ENCODE assay signal across 17 cellular contexts in the genomic region with DNA sequence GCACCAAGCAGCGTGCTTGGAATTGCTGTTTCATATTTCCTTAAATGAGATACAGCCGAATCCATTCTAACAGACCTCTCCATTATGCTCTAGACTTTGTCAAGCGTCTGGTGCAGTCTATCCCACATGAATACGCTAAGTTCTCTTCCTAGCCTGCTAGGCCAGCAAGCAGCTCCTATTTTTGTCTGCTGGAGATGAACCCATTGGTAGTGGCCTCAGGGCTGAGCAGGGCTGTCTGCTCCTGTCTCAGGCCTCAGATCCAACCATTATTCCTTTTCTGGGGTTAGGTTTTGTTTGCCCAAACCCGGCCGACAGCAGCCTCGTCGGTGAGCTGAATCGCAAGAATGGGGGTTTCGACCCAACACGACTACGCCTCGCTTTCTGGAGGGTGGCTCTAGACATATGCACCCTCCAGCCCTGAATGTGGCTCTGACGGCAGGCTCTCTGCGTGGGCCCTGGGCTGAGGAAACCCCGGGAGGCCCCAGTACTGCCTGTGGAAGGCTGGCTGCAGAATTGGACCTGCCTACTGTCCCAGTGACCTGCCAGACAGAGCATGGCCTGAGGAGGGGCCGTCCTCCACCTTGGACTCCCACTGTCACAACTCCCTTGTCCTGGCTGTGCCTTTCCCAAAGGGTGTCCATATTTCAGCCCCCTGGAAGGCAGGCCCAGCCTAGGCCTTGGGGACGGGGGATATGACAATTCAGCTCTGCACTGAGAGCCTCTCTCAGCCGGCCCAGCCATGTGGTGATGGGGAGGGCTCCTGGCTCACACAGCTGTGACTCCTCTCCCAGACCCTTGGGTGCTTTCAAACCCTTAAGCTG.
DNase-seq lines count a peak whose midpoint lies in the region; ATAC-seq and TF ChIP-seq lines count a peak whose summit lies in the region.
"Had no signal": no experiment of that assay in that cellular context is flagged by ENCODE, and none has a peak within 500 bp of the region (broad histone marks: within the 10 kb centered on the region; RNA-seq: fewer than 3 reads in every experiment).

No MANE protein-coding gene starts in this region.

- H3K36me3 Mint-ChIP-seq in stimulated activated memory B cell treated with anti-CD40 and anti-IgM and Interleukin-4, amounts not matched to agents 10 μg/mL and 1 μg/mL and 100 μg/mL, for 72 hours = no peaks in the 10 kb centered on the region
- H3K36me3 Mint-ChIP-seq: CD8-positive, alpha-beta memory T cell had no signal

- H3K27ac ChIP-seq in Panc1 (ENCODE audit: low read length) (no peak overlapping the region), coronary artery (no peak overlapping the region)
- H3K27ac ChIP-seq: Peyer's patch had no signal

- H3K36me3 ChIP-seq in Panc1 (ENCODE audit: control insufficient read depth, insufficient read depth, low read length) = no peaks in the 10 kb centered on the region
- H3K36me3 ChIP-seq: BE2C, Peyer's patch had no signal

- H3K9me3 Mint-ChIP-seq in stimulated activated memory B cell treated with anti-CD40 and anti-IgM and Interleukin-4, amounts not matched to agents 10 μg/mL and 1 μg/mL and 100 μg/mL, for 72 hours = no peaks in the 10 kb centered on the region

- H3K27ac Mint-ChIP-seq in stimulated activated memory B cell treated with anti-CD40 and anti-IgM and Interleukin-4, amounts not matched to agents 10 μg/mL and 1 μg/mL and 100 μg/mL, for 72 hours = no peak overlapping the region
- H3K27ac Mint-ChIP-seq: CD8-positive, alpha-beta memory T cell had no signal

- CTCF ChIA-PET in Panc1 (lab: Charles Lee) = no interaction called here

- intact Hi-C loops in Panc1 (cut with micrococcal nuclease; ENCODE audit: unreplicated experiment) = no loop called here

- TF ChIP-seq CTCF in Panc1 (IDR thresholded peaks at IDR 0.05) (no peak), coronary artery (IDR thresholded peaks at IDR 0.05) (no peak)

- H3K4me3 ChIP-seq in Panc1 (ENCODE audit: low read depth in 2 of 2, low read length in 2 of 2) (no peak overlapping the region), coronary artery (no peak overlapping the region)
- H3K4me3 ChIP-seq: Peyer's patch had no signal

- H3K27me3 Mint-ChIP-seq in stimulated activated memory B cell treated with anti-CD40 and anti-IgM and Interleukin-4, amounts not matched to agents 10 μg/mL and 1 μg/mL and 100 μg/mL, for 72 hours = no peaks in the 10 kb centered on the region

- POLR2A ChIA-PET in Panc1 (lab: Charles Lee) = no interaction called here

- in situ Hi-C loops in Panc1 (cut with HindIII; ENCODE audit: low pct_unique_long_range_greater_than_20kb, low sequenced_read_pairs) = no loop called here

- DNase-seq in Panc1 (ENCODE audit: low read depth, low spot score) = no peak
- DNase-seq in coronary artery (ENCODE audit: low spot score) = peak; percentile 65
- peak; percentile 87 for DNase-seq in mesenteric fat pad (ENCODE audit: low spot score)
- DNase-seq in SHP77 (lab: John Stamatoyannopoulos, UW) = no peak
- no peak for DNase-seq in activated effector memory CD4-positive, alpha-beta T cell treated with Interleukin-2 at 50 U/mL for 16 hours
- DNase-seq in A172 (ENCODE audit: low spot score) = no peak
- DNase-seq: BE2C; CD8-positive, alpha-beta memory T cell; Karpas-422; NCI-H1930; NCI-H446 treated with DMSO at 0.1 percent for 48 hours; NCI-H774; SHP77 treated with DMSO at 0.1 percent for 48 hours had no signal

- no peaks in the 10 kb centered on the region for H3K9me3 ChIP-seq in Panc1 (ENCODE audit: control insufficient read depth, insufficient read depth, low read depth, low read length)
- H3K9me3 ChIP-seq: BE2C had no signal

- H3K4me1 ChIP-seq in Panc1 (ENCODE audit: control insufficient read depth, insufficient read depth, low read length) = no peaks in the 10 kb centered on the region
- H3K4me1 ChIP-seq: BE2C, Peyer's patch had no signal

- ATAC-seq in Panc1 (peak; percentile 26; the same call in 1 of the 2 replicates), GM21529 (IDR thresholded peaks at IDR 0.05; ENCODE audit: unreplicated experiment) (no peak)
- peak; percentile 7 for ATAC-seq in stimulated activated memory B cell treated with anti-CD40 and anti-IgM and Interleukin-4, amounts not matched to agents 10 μg/mL and 1 μg/mL and 100 μg/mL, for 72 hours
- ATAC-seq: HepG2 had no signal

- no peak overlapping the region for H3K4me3 Mint-ChIP-seq in stimulated activated memory B cell treated with anti-CD40 and anti-IgM and Interleukin-4, amounts not matched to agents 10 μg/mL and 1 μg/mL and 100 μg/mL, for 72 hours
- H3K4me3 Mint-ChIP-seq: CD8-positive, alpha-beta memory T cell had no signal

- BruUV-seq in Panc1 (replicated peaks; lab: Mats Ljungman, UMichigan) = no TSS peak

- H3K27me3 ChIP-seq in Panc1 (ENCODE audit: control insufficient read depth, insufficient read depth, low read length) = peaks cover 3% of the 10 kb centered on the region; the same call in 1 of the 2 replicates
- H3K27me3 ChIP-seq: BE2C, Peyer's patch had no signal

- no peaks in the 10 kb centered on the region for H3K4me1 Mint-ChIP-seq in stimulated activated memory B cell treated with anti-CD40 and anti-IgM and Interleukin-4, amounts not matched to agents 10 μg/mL and 1 μg/mL and 100 μg/mL, for 72 hours
- H3K4me1 Mint-ChIP-seq: CD8-positive, alpha-beta memory T cell had no signal

Comparison
In these comparisons a context has a peak if more than half of its experiments do, and no peak if none do; other contexts are left out.
1. DNase-seq: peak in coronary artery (single experiment) and mesenteric fat pad (single experiment); none in Panc1 (single experiment), SHP77 (0 of 2), activated effector memory CD4-positive, alpha-beta T cell treated with Interleukin-2 at 50 U/mL for 16 hours (single experiment) and A172 (single experiment).